In genomic region chr6:4805553-4806307, GRCh38 we compare ENCODE assay signal across 8 cellular contexts. TPM values are rescaled to one million over a fixed set of nuclear protein-coding genes. Genes with fewer than 3 reads are reported as not detected.
A peak's percentile ranks its signal among the peaks of the same experiment; 100 is the strongest.
DNase-seq lines count a peak whose midpoint lies in the region; ATAC-seq and TF ChIP-seq lines count a peak whose summit lies in the region.

No MANE protein-coding gene starts in this region.

- peak; percentile 54 for TF ChIP-seq CTCF in foreskin fibroblast (IDR thresholded peaks at IDR 0.05; ENCODE audit: low read depth, low read length)
- peak; percentile 67 for TF ChIP-seq CTCF in osteocyte (IDR thresholded peaks at IDR 0.05)

- no peak overlapping the region for H3K4me3 ChIP-seq in foreskin fibroblast (ENCODE audit: low read depth in 1 of 2, low read length in 2 of 2)

- H3K4me3 Mint-ChIP-seq in osteocyte (ENCODE audit: unreplicated experiment): no peak overlapping the region

- ATAC-seq in GM21528 (IDR thresholded peaks at IDR 0.05; ENCODE audit: low FRiP score, unreplicated experiment): no peak
- no peak for ATAC-seq in GM21825 (IDR thresholded peaks at IDR 0.05; ENCODE audit: unreplicated experiment)

- peaks cover 26% of the 10 kb centered on the region for H3K4me1 Mint-ChIP-seq in osteocyte (ENCODE audit: unreplicated experiment)

- no peak overlapping the region for H3K27ac Mint-ChIP-seq in osteocyte (ENCODE audit: unreplicated experiment)

- H3K36me3 Mint-ChIP-seq in osteocyte (ENCODE audit: unreplicated experiment): peaks cover 4% of the 10 kb centered on the region

- no peaks in the 10 kb centered on the region for H3K27me3 Mint-ChIP-seq in osteocyte (ENCODE audit: unreplicated experiment)

- peak; percentile 18 for DNase-seq in activated CD4-positive, alpha-beta T cell treated with anti-CD3 and anti-CD28 coated beads for 48 hours
- no peak for DNase-seq in activated CD4-positive, alpha-beta T cell treated with anti-CD3 and anti-CD28 coated beads, Interleukin-2, amount 50 U/mL, for 4 hours
- DNase-seq in LoVo (ENCODE audit: low spot score): peak; percentile 41
- peak; percentile 46 for DNase-seq in SW480 (ENCODE audit: low spot score)
- peak; percentile 24 to 65 for DNase-seq in foreskin fibroblast
- no peak for DNase-seq in osteocyte (ENCODE audit: extremely low spot score, unreplicated experiment)

- peaks cover 12% of the 10 kb centered on the region for H3K9me3 Mint-ChIP-seq in osteocyte (ENCODE audit: unreplicated experiment)

RNA-seq across cellular contexts. Expression of gene CDYL, which starts 29.5 kb away (rescaled TPM):
- total RNA-seq in osteocyte: 39.8 and 40.4 TPM in 2 replicates

Comparison
In these comparisons a context has a peak if more than half of its experiments do, and no peak if none do; other contexts are left out.
1. DNase-seq: peak in activated CD4-positive, alpha-beta T cell treated with anti-CD3 and anti-CD28 coated beads for 48 hours (single experiment), LoVo (single experiment), SW480 (single experiment) and foreskin fibroblast (2 of 2); none in activated CD4-positive, alpha-beta T cell treated with anti-CD3 and anti-CD28 coated beads, Interleukin-2, amount 50 U/mL, for 4 hours (0 of 2) and osteocyte (single experiment).